Comparison of ENCODE assay signal across 1 cellular context in the genomic region with DNA sequence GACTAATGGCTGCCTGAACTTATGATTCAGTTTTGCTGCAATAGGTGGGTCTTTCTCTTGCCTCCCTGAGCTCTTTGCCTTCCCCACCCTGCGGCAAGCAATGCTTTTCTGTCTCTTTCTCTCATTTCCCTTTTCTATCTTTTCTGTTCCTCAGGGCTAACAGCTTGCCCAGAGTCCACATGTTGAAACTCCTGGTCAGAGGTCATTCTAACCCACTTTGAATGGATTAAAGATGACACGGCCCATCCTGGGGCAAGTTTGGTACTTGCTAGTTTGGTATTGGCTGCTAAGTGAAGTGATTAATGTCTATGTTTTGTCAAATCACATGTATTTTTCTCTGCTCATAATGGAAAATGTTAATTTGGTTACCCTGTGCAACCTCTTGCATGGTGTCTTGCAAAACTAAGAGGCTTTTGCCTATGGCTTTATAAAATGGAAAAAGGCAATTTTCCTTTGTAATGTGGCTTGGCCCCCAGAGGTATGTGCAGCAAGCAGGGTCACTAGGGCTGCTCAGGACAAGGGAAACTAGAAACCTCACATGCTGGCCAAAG.
TF ChIP-seq lines count a peak whose summit lies in the region.

No MANE protein-coding gene starts in this region.

TF ChIP-seq in GM23338, 12 proteins besides CTCF, POLR2A, EP300 and RAD21:
- TF ChIP-seq, protein P1, sequence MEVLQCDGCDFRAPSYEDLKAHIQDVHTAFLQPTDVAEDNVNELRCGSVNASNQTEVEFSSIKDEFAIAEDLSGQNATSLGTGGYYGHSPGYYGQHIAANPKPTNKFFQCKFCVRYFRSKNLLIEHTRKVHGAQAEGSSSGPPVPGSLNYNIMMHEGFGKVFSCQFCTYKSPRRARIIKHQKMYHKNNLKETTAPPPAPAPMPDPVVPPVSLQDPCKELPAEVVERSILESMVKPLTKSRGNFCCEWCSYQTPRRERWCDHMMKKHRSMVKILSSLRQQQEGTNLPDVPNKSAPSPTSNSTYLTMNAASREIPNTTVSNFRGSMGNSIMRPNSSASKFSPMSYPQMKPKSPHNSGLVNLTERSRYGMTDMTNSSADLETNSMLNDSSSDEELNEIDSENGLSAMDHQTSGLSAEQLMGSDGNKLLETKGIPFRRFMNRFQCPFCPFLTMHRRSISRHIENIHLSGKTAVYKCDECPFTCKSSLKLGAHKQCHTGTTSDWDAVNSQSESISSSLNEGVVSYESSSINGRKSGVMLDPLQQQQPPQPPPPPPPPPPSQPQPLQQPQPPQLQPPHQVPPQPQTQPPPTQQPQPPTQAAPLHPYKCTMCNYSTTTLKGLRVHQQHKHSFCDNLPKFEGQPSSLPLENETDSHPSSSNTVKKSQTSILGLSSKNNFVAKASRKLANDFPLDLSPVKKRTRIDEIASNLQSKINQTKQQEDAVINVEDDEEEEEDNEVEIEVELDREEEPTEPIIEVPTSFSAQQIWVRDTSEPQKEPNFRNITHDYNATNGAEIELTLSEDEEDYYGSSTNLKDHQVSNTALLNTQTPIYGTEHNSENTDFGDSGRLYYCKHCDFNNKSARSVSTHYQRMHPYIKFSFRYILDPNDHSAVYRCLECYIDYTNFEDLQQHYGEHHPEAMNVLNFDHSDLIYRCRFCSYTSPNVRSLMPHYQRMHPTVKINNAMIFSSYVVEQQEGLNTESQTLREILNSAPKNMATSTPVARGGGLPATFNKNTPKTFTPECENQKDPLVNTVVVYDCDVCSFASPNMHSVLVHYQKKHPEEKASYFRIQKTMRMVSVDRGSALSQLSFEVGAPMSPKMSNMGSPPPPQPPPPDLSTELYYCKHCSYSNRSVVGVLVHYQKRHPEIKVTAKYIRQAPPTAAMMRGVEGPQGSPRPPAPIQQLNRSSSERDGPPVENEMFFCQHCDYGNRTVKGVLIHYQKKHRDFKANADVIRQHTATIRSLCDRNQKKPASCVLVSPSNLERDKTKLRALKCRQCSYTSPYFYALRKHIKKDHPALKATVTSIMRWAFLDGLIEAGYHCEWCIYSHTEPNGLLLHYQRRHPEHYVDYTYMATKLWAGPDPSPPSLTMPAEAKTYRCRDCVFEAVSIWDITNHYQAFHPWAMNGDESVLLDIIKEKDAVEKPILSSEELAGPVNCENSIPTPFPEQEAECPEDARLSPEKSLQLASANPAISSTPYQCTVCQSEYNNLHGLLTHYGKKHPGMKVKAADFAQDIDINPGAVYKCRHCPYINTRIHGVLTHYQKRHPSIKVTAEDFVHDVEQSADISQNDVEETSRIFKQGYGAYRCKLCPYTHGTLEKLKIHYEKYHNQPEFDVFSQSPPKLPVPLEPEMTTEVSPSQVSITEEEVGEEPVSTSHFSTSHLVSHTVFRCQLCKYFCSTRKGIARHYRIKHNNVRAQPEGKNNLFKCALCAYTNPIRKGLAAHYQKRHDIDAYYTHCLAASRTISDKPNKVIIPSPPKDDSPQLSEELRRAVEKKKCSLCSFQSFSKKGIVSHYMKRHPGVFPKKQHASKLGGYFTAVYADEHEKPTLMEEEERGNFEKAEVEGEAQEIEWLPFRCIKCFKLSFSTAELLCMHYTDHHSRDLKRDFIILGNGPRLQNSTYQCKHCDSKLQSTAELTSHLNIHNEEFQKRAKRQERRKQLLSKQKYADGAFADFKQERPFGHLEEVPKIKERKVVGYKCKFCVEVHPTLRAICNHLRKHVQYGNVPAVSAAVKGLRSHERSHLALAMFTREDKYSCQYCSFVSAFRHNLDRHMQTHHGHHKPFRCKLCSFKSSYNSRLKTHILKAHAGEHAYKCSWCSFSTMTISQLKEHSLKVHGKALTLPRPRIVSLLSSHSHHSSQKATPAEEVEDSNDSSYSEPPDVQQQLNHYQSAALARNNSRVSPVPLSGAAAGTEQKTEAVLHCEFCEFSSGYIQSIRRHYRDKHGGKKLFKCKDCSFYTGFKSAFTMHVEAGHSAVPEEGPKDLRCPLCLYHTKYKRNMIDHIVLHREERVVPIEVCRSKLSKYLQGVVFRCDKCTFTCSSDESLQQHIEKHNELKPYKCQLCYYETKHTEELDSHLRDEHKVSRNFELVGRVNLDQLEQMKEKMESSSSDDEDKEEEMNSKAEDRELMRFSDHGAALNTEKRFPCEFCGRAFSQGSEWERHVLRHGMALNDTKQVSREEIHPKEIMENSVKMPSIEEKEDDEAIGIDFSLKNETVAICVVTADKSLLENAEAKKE (CRISPR knock-in tag; IDR thresholded peaks at IDR 0.05) = no peak
- TF ChIP-seq EZH2phosphoT487 (IDR thresholded peaks at IDR 0.05; ENCODE audit: unreplicated experiment) (no peak), NANOG (IDR thresholded peaks at IDR 0.05; ENCODE audit: borderline replicate concordance) (no peak), EZH2 (IDR thresholded peaks at IDR 0.05; ENCODE audit: low read depth, unreplicated experiment) (no peak), POLR2AphosphoS5 (IDR thresholded peaks at IDR 0.05; ENCODE audit: low read depth) (no peak), ZNF114 (CRISPR knock-in tag; IDR thresholded peaks at IDR 0.05) (no peak), STAT1 (IDR thresholded peaks at IDR 0.05; ENCODE audit: unreplicated experiment) (no peak), CREB1 (CRISPR knock-in tag; IDR thresholded peaks at IDR 0.05; ENCODE audit: low read depth) (no peak), JUNB (IDR thresholded peaks at IDR 0.05; ENCODE audit: unreplicated experiment) (no peak), ZNF331 (CRISPR knock-in tag; IDR thresholded peaks at IDR 0.05; ENCODE audit: low read depth) (no peak)
- TF ChIP-seq, protein P2, sequence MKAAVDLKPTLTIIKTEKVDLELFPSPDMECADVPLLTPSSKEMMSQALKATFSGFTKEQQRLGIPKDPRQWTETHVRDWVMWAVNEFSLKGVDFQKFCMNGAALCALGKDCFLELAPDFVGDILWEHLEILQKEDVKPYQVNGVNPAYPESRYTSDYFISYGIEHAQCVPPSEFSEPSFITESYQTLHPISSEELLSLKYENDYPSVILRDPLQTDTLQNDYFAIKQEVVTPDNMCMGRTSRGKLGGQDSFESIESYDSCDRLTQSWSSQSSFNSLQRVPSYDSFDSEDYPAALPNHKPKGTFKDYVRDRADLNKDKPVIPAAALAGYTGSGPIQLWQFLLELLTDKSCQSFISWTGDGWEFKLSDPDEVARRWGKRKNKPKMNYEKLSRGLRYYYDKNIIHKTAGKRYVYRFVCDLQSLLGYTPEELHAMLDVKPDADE (IDR thresholded peaks at IDR 0.05) = no peak
- TF ChIP-seq, protein P3, sequence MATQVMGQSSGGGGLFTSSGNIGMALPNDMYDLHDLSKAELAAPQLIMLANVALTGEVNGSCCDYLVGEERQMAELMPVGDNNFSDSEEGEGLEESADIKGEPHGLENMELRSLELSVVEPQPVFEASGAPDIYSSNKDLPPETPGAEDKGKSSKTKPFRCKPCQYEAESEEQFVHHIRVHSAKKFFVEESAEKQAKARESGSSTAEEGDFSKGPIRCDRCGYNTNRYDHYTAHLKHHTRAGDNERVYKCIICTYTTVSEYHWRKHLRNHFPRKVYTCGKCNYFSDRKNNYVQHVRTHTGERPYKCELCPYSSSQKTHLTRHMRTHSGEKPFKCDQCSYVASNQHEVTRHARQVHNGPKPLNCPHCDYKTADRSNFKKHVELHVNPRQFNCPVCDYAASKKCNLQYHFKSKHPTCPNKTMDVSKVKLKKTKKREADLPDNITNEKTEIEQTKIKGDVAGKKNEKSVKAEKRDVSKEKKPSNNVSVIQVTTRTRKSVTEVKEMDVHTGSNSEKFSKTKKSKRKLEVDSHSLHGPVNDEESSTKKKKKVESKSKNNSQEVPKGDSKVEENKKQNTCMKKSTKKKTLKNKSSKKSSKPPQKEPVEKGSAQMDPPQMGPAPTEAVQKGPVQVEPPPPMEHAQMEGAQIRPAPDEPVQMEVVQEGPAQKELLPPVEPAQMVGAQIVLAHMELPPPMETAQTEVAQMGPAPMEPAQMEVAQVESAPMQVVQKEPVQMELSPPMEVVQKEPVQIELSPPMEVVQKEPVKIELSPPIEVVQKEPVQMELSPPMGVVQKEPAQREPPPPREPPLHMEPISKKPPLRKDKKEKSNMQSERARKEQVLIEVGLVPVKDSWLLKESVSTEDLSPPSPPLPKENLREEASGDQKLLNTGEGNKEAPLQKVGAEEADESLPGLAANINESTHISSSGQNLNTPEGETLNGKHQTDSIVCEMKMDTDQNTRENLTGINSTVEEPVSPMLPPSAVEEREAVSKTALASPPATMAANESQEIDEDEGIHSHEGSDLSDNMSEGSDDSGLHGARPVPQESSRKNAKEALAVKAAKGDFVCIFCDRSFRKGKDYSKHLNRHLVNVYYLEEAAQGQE (IDR thresholded peaks at IDR 0.05; ENCODE audit: unreplicated experiment) = no peak
TF ChIP-seq in GM23338: peak in this region for 0.
